9 cellular contexts compared by ENCODE assay signal in genomic region chr7:90597879-90598278, GRCh38. TPM values are rescaled to one million over a fixed set of nuclear protein-coding genes. Genes with fewer than 3 reads are reported as not detected.
DNase-seq lines count a peak whose midpoint lies in the region; ATAC-seq and TF ChIP-seq lines count a peak whose summit lies in the region.
"Had no signal": no experiment of that assay in that cellular context is flagged by ENCODE, and none has a peak within 500 bp of the region (broad histone marks: within the 10 kb centered on the region; RNA-seq: fewer than 3 reads in every experiment).

No MANE protein-coding gene starts in this region.

- H3K27ac ChIP-seq in SJSA1 = no peak overlapping the region
- H3K27ac ChIP-seq: adrenal gland had no signal

- H3K4me3 ChIP-seq in H7 (ENCODE audit: insufficient read depth, low read depth, low read length) = peak overlapping the region; percentile 76; the same call in 1 of the 2 replicates
- peak overlapping the region; percentile 87 for H3K4me3 ChIP-seq in SJSA1
- peak overlapping the region; percentile 82 for H3K4me3 ChIP-seq in fibroblast of villous mesenchyme (ENCODE audit: low read depth, low read length)
- peak overlapping the region; percentile 96 for H3K4me3 ChIP-seq in skeletal muscle cell (ENCODE audit: low read depth, low read length)

- no peak for TF ChIP-seq CTCF in fibroblast of villous mesenchyme (IDR thresholded peaks at IDR 0.05; ENCODE audit: insufficient read depth, low read depth, low read length)

- H3K36me3 ChIP-seq in H7 (replicated peaks; ENCODE audit: control insufficient read depth, insufficient read depth, low read length) (no peaks in the 10 kb centered on the region), SJSA1 (peaks cover 6% of the 10 kb centered on the region)
- H3K36me3 ChIP-seq: adrenal gland had no signal

- H3K27me3 ChIP-seq in H7 (ENCODE audit: control insufficient read depth, insufficient read depth, low read length) = peaks cover 2% of the 10 kb centered on the region; the same call in 1 of the 2 replicates
- H3K27me3 ChIP-seq in SJSA1 (replicated peaks) = no peaks in the 10 kb centered on the region
- H3K27me3 ChIP-seq: adrenal gland had no signal

- peaks cover 24% of the 10 kb centered on the region for H3K4me1 ChIP-seq in SJSA1 (replicated peaks)

- no peak for ATAC-seq in HG02852 (IDR thresholded peaks at IDR 0.05; ENCODE audit: unreplicated experiment)
- ATAC-seq in GM19324 (IDR thresholded peaks at IDR 0.05; ENCODE audit: low FRiP score, unreplicated experiment) = no peak

- DNase-seq in H7 = no peak
- DNase-seq in SJSA1 (ENCODE audit: low read depth in 1 of 2, low spot score in 2 of 2) = no peak
- DNase-seq in fibroblast of villous mesenchyme (ENCODE audit: low read depth) = no peak
- DNase-seq in skeletal muscle cell (ENCODE audit: low read depth) = no peak
- DNase-seq in SKM-1 treated with dmso at 0.1 percent for 144 hours (lab: John Stamatoyannopoulos, UW; ENCODE audit: unreplicated experiment) = no peak
- no peak for DNase-seq in activated CD4-positive, alpha-beta T cell treated with anti-CD3 and anti-CD28 coated beads for 1 hour
- DNase-seq: adrenal gland had no signal

- no peaks in the 10 kb centered on the region for H3K9me3 ChIP-seq in SJSA1 (replicated peaks)
- H3K9me3 ChIP-seq: adrenal gland had no signal

RNA-seq across cellular contexts. Expression of gene CDK14, which starts 1.8 kb away (rescaled TPM):
- 28.6 and 37.2 TPM in 2 replicates for total RNA-seq in H7 (2014; rRNA removed; shearing (Covaris generic))
- 17.9 and 20.8 TPM in 2 replicates for total RNA-seq in SJSA1 (2014; rRNA removed; shearing (Covaris generic))
- total RNA-seq in fibroblast of villous mesenchyme = 29.0 and 41.0 TPM in 2 replicates
